ENCODE assay signal across 16 cellular contexts in the genomic region with DNA sequence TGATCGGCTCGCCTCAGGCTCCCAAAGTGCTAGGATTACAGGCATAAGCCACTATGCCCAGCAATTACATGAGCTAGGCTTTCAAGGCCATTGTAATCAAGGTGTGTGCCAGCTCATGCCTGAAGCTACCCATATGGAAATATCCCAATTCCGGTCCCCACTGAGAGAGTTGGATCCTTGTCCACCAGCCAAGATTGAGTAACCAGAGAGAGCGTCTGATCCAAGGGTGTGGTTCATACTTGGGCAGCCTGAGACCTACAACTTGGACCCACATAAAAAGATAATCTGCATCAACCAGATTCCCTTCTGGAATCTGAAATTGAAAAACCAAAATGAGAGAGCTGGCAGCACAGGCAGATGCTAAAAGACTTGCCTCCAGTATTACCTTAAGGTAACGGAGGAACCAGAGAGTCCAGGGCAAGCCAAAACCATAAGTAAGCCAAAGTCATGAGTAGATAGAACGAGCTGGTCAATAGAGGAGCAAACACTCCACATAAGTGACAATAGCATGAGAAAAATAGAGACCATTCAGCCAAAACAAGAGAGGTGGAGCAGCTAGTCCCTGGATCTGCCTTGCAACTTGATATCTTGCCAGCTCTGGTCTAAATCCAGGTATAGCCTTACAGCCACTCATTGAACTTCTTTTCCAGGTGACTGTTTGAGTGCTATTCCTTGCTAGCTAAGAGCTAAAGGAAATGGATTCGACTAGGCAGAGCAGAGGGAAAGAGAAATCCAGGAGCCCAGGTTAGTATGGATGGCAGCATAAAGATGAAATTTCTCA.
DNase-seq lines count a peak whose midpoint lies in the region; ATAC-seq and TF ChIP-seq lines count a peak whose summit lies in the region.
"Had no signal": no experiment of that assay in that cellular context is flagged by ENCODE, and none has a peak within 500 bp of the region (broad histone marks: within the 10 kb centered on the region; RNA-seq: fewer than 3 reads in every experiment).

No MANE protein-coding gene starts in this region.

- H3K36me3 Mint-ChIP-seq in nephron (ENCODE audit: low read depth), result no peaks in the 10 kb centered on the region

- H3K27me3 Mint-ChIP-seq in nephron (ENCODE audit: low read depth), result no peaks in the 10 kb centered on the region
- H3K27me3 Mint-ChIP-seq: activated CD4-positive, alpha-beta T cell treated with anti-CD3 and anti-CD28 coated beads for 36 hours; dendritic cell treated with granulocyte-macrophage colony-stimulating factor and Interleukin-4, amounts not matched to agents 40 ng/mL and 50 ng/mL, for 4 days had no signal

- intact Hi-C loops in breast epithelium (cut with DNase I; ENCODE audit: low total_unique reads), result no loop called here
- intact Hi-C loops in OCI-LY7 (cut with micrococcal nuclease; ENCODE audit: unreplicated experiment), result no loop called here

- H3K4me1 ChIP-seq in breast epithelium, result peaks cover 0 to 20% of the 10 kb centered on the region in 2 donors
- H3K4me1 ChIP-seq in OCI-LY7 (ENCODE audit: insufficient read depth, low read length, poor library complexity, severe bottlenecking), result peaks cover 13% of the 10 kb centered on the region

- TF ChIP-seq POLR2A in breast epithelium (IDR thresholded peaks at IDR 0.05), result no peak

- H3K4me3 Mint-ChIP-seq in nephron, result no peak overlapping the region
- H3K4me3 Mint-ChIP-seq: activated CD4-positive, alpha-beta T cell treated with anti-CD3 and anti-CD28 coated beads for 36 hours; dendritic cell treated with granulocyte-macrophage colony-stimulating factor and Interleukin-4, amounts not matched to agents 40 ng/mL and 50 ng/mL, for 4 days had no signal

- DNase-seq in NCI-H1092 (lab: John Stamatoyannopoulos, UW) (peak; percentile 46), NCI-H345 (lab: John Stamatoyannopoulos, UW) (peak; percentile 85), breast epithelium (ENCODE audit: low spot score in 2 of 2) (peak in 1 of 2 donors; percentile 45), OCI-LY7 (ENCODE audit: low spot score) (no peak), NCI-H1436 treated with DMSO at 0.1 percent for 48 hours (lab: John Stamatoyannopoulos, UW) (no peak), UCSD-AML1 (lab: John Stamatoyannopoulos, UW; ENCODE audit: unreplicated experiment) (no peak)
- DNase-seq: activated CD4-positive, alpha-beta T cell treated with anti-CD3 and anti-CD28 coated beads for 36 hours; AML-193; heart left ventricle; NCI-H1694 treated with DMSO at 0.1 percent for 48 hours; stimulated activated CD4-positive, alpha-beta T cell treated with anti-CD3 and anti-CD28 coated beads, Interleukin-4, amount 100 ng/mL, for 4 hours; T1000 had no signal

- no peaks in the 10 kb centered on the region for H3K27me3 ChIP-seq in breast epithelium
- H3K27me3 ChIP-seq: heart left ventricle had no signal

- H3K9me2 ChIP-seq in OCI-LY7 (ENCODE audit: insufficient read depth, low read length), result no peaks in the 10 kb centered on the region

- H3K9me3 Mint-ChIP-seq in nephron, result peaks cover 3% of the 10 kb centered on the region
- H3K9me3 Mint-ChIP-seq: dendritic cell treated with granulocyte-macrophage colony-stimulating factor and Interleukin-4, amounts not matched to agents 40 ng/mL and 50 ng/mL, for 4 days had no signal

- H3K36me3 ChIP-seq in breast epithelium (no peaks in the 10 kb centered on the region), OCI-LY7 (ENCODE audit: insufficient read depth, low read length) (no peaks in the 10 kb centered on the region)
- H3K36me3 ChIP-seq: heart left ventricle had no signal

- peak overlapping the region; percentile 20 to 76 (median 29) for H3K27ac Mint-ChIP-seq in nephron
- H3K27ac Mint-ChIP-seq: activated CD4-positive, alpha-beta T cell treated with anti-CD3 and anti-CD28 coated beads for 36 hours; dendritic cell treated with granulocyte-macrophage colony-stimulating factor and Interleukin-4, amounts not matched to agents 40 ng/mL and 50 ng/mL, for 4 days had no signal

- BruUV-seq in OCI-LY7 (replicated peaks; lab: Mats Ljungman, UMichigan), result no TSS peak

- peak overlapping the region; percentile 4 to 62 for H3K27ac ChIP-seq in breast epithelium
- H3K27ac ChIP-seq in OCI-LY7 (ENCODE audit: low read depth, low read length, poor library complexity, severe bottlenecking), result no peak overlapping the region

- no peak for TF ChIP-seq CTCF in breast epithelium (IDR thresholded peaks at IDR 0.05)
- no peak for TF ChIP-seq CTCF in nephron (IDR thresholded peaks at IDR 0.05; ENCODE audit: unreplicated experiment in 3 of 3)
- no peak for TF ChIP-seq CTCF in OCI-LY7 (conservative IDR thresholded peaks at IDR 0.05; ENCODE audit: low read length)

- CTCF ChIA-PET in OCI-LY7 (lab: Charles Lee; ENCODE audit: unreplicated experiment), result no interaction called here

- no peak for ATAC-seq in HG03025 (IDR thresholded peaks at IDR 0.05; ENCODE audit: low FRiP score, unreplicated experiment)
- ATAC-seq: activated CD4-positive, alpha-beta T cell treated with anti-CD3 and anti-CD28 coated beads for 36 hours; HCT116 had no signal

- H3K9me3 ChIP-seq in breast epithelium (no peaks in the 10 kb centered on the region), OCI-LY7 (ENCODE audit: low read length) (peaks cover 13% of the 10 kb centered on the region; the same call in 1 of the 2 replicates)

- H3K4me3 ChIP-seq in breast epithelium (no peak overlapping the region), OCI-LY7 (ENCODE audit: low read depth, low read length, poor library complexity, severe bottlenecking) (no peak overlapping the region)
- H3K4me3 ChIP-seq: heart left ventricle had no signal

- peaks cover 38% of the 10 kb centered on the region for H3K4me1 Mint-ChIP-seq in nephron

- H4K20me1 ChIP-seq in OCI-LY7 (ENCODE audit: insufficient read depth, low read length), result no peaks in the 10 kb centered on the region

- POLR2A ChIA-PET in OCI-LY7 (lab: Charles Lee), result interaction anchor here (1.3 to 1.7 kb wide), 2 partner anchors 17 to 20 kb away, joined by 3 to 5 read pairs; no protein-coding TSS in a partner anchor

- H2AFZ ChIP-seq in OCI-LY7 (ENCODE audit: low read length), result no peak overlapping the region

- H3K4me2 ChIP-seq in OCI-LY7 (ENCODE audit: low read length), result no peak overlapping the region

- H3K79me2 ChIP-seq in OCI-LY7 (ENCODE audit: insufficient read depth, low read depth, low read length), result no peaks in the 10 kb centered on the region

Comparison
In these comparisons a context has a peak if more than half of its experiments do, and no peak if none do; other contexts are left out.
1. DNase-seq: peak in NCI-H1092 (single experiment) and NCI-H345 (single experiment); none in OCI-LY7 (single experiment), NCI-H1436 treated with DMSO at 0.1 percent for 48 hours (single experiment) and UCSD-AML1 (single experiment).